ENCODE assay signal across 10 cellular contexts in genomic region chr12:26153421-26154154, GRCh38. TPM values are rescaled to one million over a fixed set of nuclear protein-coding genes. Genes with fewer than 3 reads are reported as not detected.
DNase-seq lines count a peak whose midpoint lies in the region; ATAC-seq and TF ChIP-seq lines count a peak whose summit lies in the region.
"Had no signal": no experiment of that assay in that cellular context is flagged by ENCODE, and none has a peak within 500 bp of the region (broad histone marks: within the 10 kb centered on the region; RNA-seq: fewer than 3 reads in every experiment).

No MANE protein-coding gene starts in this region.

- TF ChIP-seq CTCF in A673 (conservative IDR thresholded peaks at IDR 0.05; ENCODE audit: low read depth, low read length) (0 out of 2 replicates have a peak, but pooled peaks have one; percentile 20), mammary epithelial cell (conservative IDR thresholded peaks at IDR 0.05 in 1 of 2, IDR thresholded peaks at IDR 0.05 in 1 of 2; ENCODE audit: extremely low read depth in 1 of 2, insufficient read depth in 1 of 2, low read depth in 1 of 2, low read length in 2 of 2) (peak in 1 of 2 donors; percentile 26), kidney epithelial cell (IDR thresholded peaks at IDR 0.05; ENCODE audit: insufficient read depth, low read length, poor library complexity, severe bottlenecking) (no peak)

- POLR2A ChIA-PET in A673 (lab: Charles Lee; ENCODE audit: low non-redundant PET), result no interaction called here

- no peaks in the 10 kb centered on the region for H4K20me1 ChIP-seq in mammary epithelial cell (ENCODE audit: insufficient read depth, low read length)

- BruUV-seq in A673 (replicated peaks; lab: Mats Ljungman, UMichigan) (no TSS peak), mammary epithelial cell (replicated peaks; lab: Mats Ljungman, UMichigan) (no TSS peak)

- intact Hi-C loops in A673 (cut with micrococcal nuclease; ENCODE audit: unreplicated experiment), result no loop called here
- intact Hi-C loops in mammary epithelial cell (cut with micrococcal nuclease), result loop anchor here (1.0 to 2.0 kb wide), 3 partner anchors 27 to 73 kb away; no protein-coding TSS in a partner anchor

- in situ Hi-C loops in mammary epithelial cell (cut with MboI; ENCODE audit: low sequenced_read_pairs in 2 of 2), result no loop called here

- H3K4me3 ChIP-seq in A673 (ENCODE audit: low read depth, low read length, poor library complexity, severe bottlenecking) (no peak overlapping the region), mammary epithelial cell (replicated peaks in 1 of 3; ENCODE audit: insufficient read depth in 1 of 3, low read depth in 2 of 3, low read length in 3 of 3) (no peak overlapping the region), kidney epithelial cell (ENCODE audit: low read depth, low read length) (no peak overlapping the region)

- WGBS in mammary epithelial cell (ENCODE audit: low coverage, missing lambda C conversion rate), result 37% methylated on average over 5 of the region's 5 CpGs

- H3K4me2 ChIP-seq in mammary epithelial cell (ENCODE audit: insufficient read depth, low read depth, low read length), result peak overlapping the region; percentile 80

- H3K4me1 ChIP-seq in A673 (ENCODE audit: insufficient read depth, low read length, poor library complexity, severe bottlenecking), result no peaks in the 10 kb centered on the region
- H3K4me1 ChIP-seq in mammary epithelial cell (ENCODE audit: insufficient read depth, low read length), result peaks cover 32% of the 10 kb centered on the region

- H3K9ac ChIP-seq in mammary epithelial cell (ENCODE audit: insufficient read depth, low read length), result no peak overlapping the region

- no peaks in the 10 kb centered on the region for H3K9me3 ChIP-seq in A673 (ENCODE audit: low read depth, low read length, poor library complexity, severe bottlenecking)
- no peaks in the 10 kb centered on the region for H3K9me3 ChIP-seq in mammary epithelial cell (replicated peaks; ENCODE audit: insufficient read depth, low read length)

- H3K27me3 ChIP-seq in A673 (replicated peaks; ENCODE audit: insufficient read depth, low read depth, low read length, poor library complexity) (no peaks in the 10 kb centered on the region), mammary epithelial cell (ENCODE audit: insufficient read depth, low read length) (no peaks in the 10 kb centered on the region), kidney epithelial cell (ENCODE audit: control insufficient read depth, insufficient read depth, low read length) (no peaks in the 10 kb centered on the region)

- H3K27ac ChIP-seq in A673 (ENCODE audit: low read depth, low read length, poor library complexity, severe bottlenecking) (no peak overlapping the region), mammary epithelial cell (ENCODE audit: insufficient read depth, low read depth, low read length) (peak overlapping the region; percentile 29)
- H3K27ac ChIP-seq: C4-2B had no signal

- CTCF ChIA-PET in A673 (lab: Charles Lee) (no interaction called here), mammary epithelial cell (lab: Charles Lee; ENCODE audit: low non-redundant PET) (interaction anchor here (0.6 to 1.0 kb wide), 3 partner anchors 34 to 732 kb away, joined by 3 to 6 read pairs (median 4); no protein-coding TSS in a partner anchor)

- H3K79me2 ChIP-seq in mammary epithelial cell (ENCODE audit: insufficient read depth, low read length), result no peaks in the 10 kb centered on the region

- no peak for ATAC-seq in GM18870 (IDR thresholded peaks at IDR 0.05; ENCODE audit: unreplicated experiment)
- ATAC-seq in HG02840 (IDR thresholded peaks at IDR 0.05; ENCODE audit: low FRiP score, unreplicated experiment), result no peak

- no peaks in the 10 kb centered on the region for H3K36me3 ChIP-seq in A673 (ENCODE audit: insufficient read depth, low read length, poor library complexity, severe bottlenecking)
- no peaks in the 10 kb centered on the region for H3K36me3 ChIP-seq in mammary epithelial cell (ENCODE audit: insufficient read depth, low read length)
- no peaks in the 10 kb centered on the region for H3K36me3 ChIP-seq in kidney epithelial cell (ENCODE audit: control insufficient read depth, insufficient read depth, low read length)

- DNase-seq in A673 (ENCODE audit: low spot score), result peak; percentile 57
- peak; percentile 97 for DNase-seq in HT1080 (ENCODE audit: low read depth)
- DNase-seq in mammary epithelial cell, result peak; percentile 89
- peak; percentile 97 for DNase-seq in kidney epithelial cell (ENCODE audit: low read depth)
- DNase-seq in NCI-H146 treated with DMSO at 0.1 percent for 48 hours (lab: John Stamatoyannopoulos, UW; ENCODE audit: unreplicated experiment), result no peak
- DNase-seq in T-helper 9 cell, result no peak
- DNase-seq: activated T-cell treated with anti-CD3 and anti-CD28 coated beads, Interleukin-2, amount 50 U/mL, for 1 hour had no signal

- dilution Hi-C loops in mammary epithelial cell (cut with HindIII; ENCODE audit: low sequenced_read_pairs), result no loop called here

- peak overlapping the region; percentile 65 for H2AFZ ChIP-seq in mammary epithelial cell (ENCODE audit: low read depth, low read length)

RNA-seq across cellular contexts. Expression of gene BHLHE41, which starts 28.8 kb away (rescaled TPM):
- total RNA-seq in A673 (2021), result 4.3 and 4.8 TPM in 2 replicates
- 0.60 and 1.5 TPM in 2 replicates for total RNA-seq in HT1080 (2014; rRNA removed; shearing (Covaris generic))
- polyA plus RNA-seq in HT1080 (2015; cell fraction: cytosol; rRNA removed), result 5.1 and 5.5 TPM in 2 replicates
- 13.8 and 30.9 TPM in 2 replicates for polyA plus RNA-seq in HT1080 (2015; cell fraction: nucleus; rRNA removed)
- total RNA-seq in mammary epithelial cell, result 10 to 100 TPM; 18.1 to 19.2 TPM
- 24.6 TPM for polyA plus RNA-seq in mammary epithelial cell
- polyA minus RNA-seq in mammary epithelial cell, result 117 TPM
- 1.6 and 9.0 TPM in 2 replicates for total RNA-seq in kidney epithelial cell

RNA-seq across cellular contexts. Expression of gene SSPN, which starts 41.8 kb away (rescaled TPM):
- total RNA-seq in A673 (2021), result 9.8 and 10.3 TPM in 2 replicates
- 1.4 TPM in 1 of 2 replicates, not detected in the other for total RNA-seq in HT1080 (2014; rRNA removed; shearing (Covaris generic))
- polyA plus RNA-seq in HT1080 (2015; cell fraction: cytosol; rRNA removed), result 0.19 and 1.7 TPM in 2 replicates
- polyA plus RNA-seq in HT1080 (2015; cell fraction: nucleus; rRNA removed), result 0.10 and 2.2 TPM in 2 replicates
- 10 to 100 TPM in 1 of 2 donors, 1 to 10 TPM in 1; 1.4 to 11.0 TPM for total RNA-seq in mammary epithelial cell
- 2.4 TPM for polyA plus RNA-seq in mammary epithelial cell
- not detected for polyA minus RNA-seq in mammary epithelial cell
- total RNA-seq in kidney epithelial cell, result 1.7 and 7.1 TPM in 2 replicates

Comparison
In these comparisons a context has a peak if more than half of its experiments do, and no peak if none do; other contexts are left out.
1. DNase-seq: peak in A673 (single experiment), HT1080 (single experiment), mammary epithelial cell (single experiment) and kidney epithelial cell (single experiment); none in NCI-H146 treated with DMSO at 0.1 percent for 48 hours (single experiment) and T-helper 9 cell (single experiment).